In genomic region chr20:47972297-47972915, GRCh38 we compare ENCODE assay signal across 8 cellular contexts.
DNase-seq lines count a peak whose midpoint lies in the region; FAIRE-seq and TF ChIP-seq lines count a peak whose summit lies in the region.
"Not testable (repeated sequence)": the region's sequence is repeated elsewhere in the genome, so short reads cannot be mapped to it uniquely, and the experiment has no call there.

No MANE protein-coding gene starts in this region.

- H2BK5ac ChIP-seq in H9 (ENCODE audit: insufficient read length, low read length) = not testable (repeated sequence)
- H2BK5ac ChIP-seq in H1 (ENCODE audit: low read depth, low read length) = peak overlapping the region; percentile 75; the same call in 1 of the 2 replicates

- not testable (repeated sequence) for TF ChIP-seq POLR2A in H1 (IDR thresholded peaks at IDR 0.05; ENCODE audit: control extremely low read depth in 1 of 2, low read depth in 2 of 2, low read length in 2 of 2)

- not testable (repeated sequence) for H3K14ac ChIP-seq in H9 (ENCODE audit: insufficient read depth, low read length); H1 (ENCODE audit: insufficient read length)

- not testable (repeated sequence) for H2BK20ac ChIP-seq in H9 (ENCODE audit: low read depth, low read length, poor library complexity, severe bottlenecking); H1 (ENCODE audit: low read length)

- H3K23ac ChIP-seq in H9 (ENCODE audit: insufficient read length, low read depth, low read length); H1 (ENCODE audit: insufficient read length): not testable (repeated sequence)

- H3K9me3 Mint-ChIP-seq in H9 = not testable (repeated sequence)

- H3K23me2 ChIP-seq in H9 (ENCODE audit: insufficient read length, low read depth, low read length, poor library complexity, severe bottlenecking); H1 (ENCODE audit: low read depth, low read length): not testable (repeated sequence)

- H3K56ac ChIP-seq in H9 (ENCODE audit: insufficient read length, low read depth, low read length); H1 (replicated peaks; ENCODE audit: insufficient read length, low read depth, low read length): not testable (repeated sequence)

- no CpG with 5 or more reads among the region's 26 CpGs for WGBS in H9 (ENCODE audit: extremely low coverage, insufficient read length, low lambda C conversion rate)
- 56% methylated on average over 26 of the region's 26 CpGs; no CpG with 5 or more reads in 1 of the 2 experiments for WGBS in H1 (ENCODE audit: extremely low coverage in 1 of 2, insufficient coverage in 1 of 2, insufficient read length in 1 of 2, insufficient replicate concordance in 2 of 2, low coverage in 1 of 2, low lambda C conversion rate in 2 of 2, missing lambda C conversion rate in 1 of 2), 2 experiments
- WGBS in hepatocyte (ENCODE audit: low lambda C conversion rate, missing lambda C conversion rate) = 50% methylated on average over 26 of the region's 26 CpGs

- POLR2A ChIA-PET in H1 (lab: Charles Lee; ENCODE audit: partially characterized antibody) = not testable (repeated sequence)

- TF ChIP-seq RAD21 in H1 (IDR thresholded peaks at IDR 0.05 in 1 of 2, conservative IDR thresholded peaks at IDR 0.05 in 1 of 2; ENCODE audit: low read depth in 2 of 2, low read length in 2 of 2) = peak; percentile 54 to 58

- not testable (repeated sequence) for H3K9me2 ChIP-seq in hepatocyte (replicated peaks; ENCODE audit: insufficient read depth)

- H4K20me1 ChIP-seq in H9 (ENCODE audit: control insufficient read depth, insufficient read depth, insufficient read length); H1 (replicated peaks in 1 of 2; ENCODE audit: control insufficient read depth in 1 of 2, insufficient read depth in 2 of 2, low read length in 2 of 2); hepatocyte (ENCODE audit: insufficient read depth, poor library complexity, severe bottlenecking): not testable (repeated sequence)

- CTCF ChIA-PET in H1 (lab: Charles Lee; ENCODE audit: partially characterized antibody) = interaction anchor here (0.6 to 1.8 kb wide), 5 partner anchors 17 to 648 kb away, joined by 3 to 6 read pairs (median 3); no protein-coding TSS in a partner anchor

- H4K5ac ChIP-seq in H9 (ENCODE audit: insufficient read length, low read depth, low read length); H1 (ENCODE audit: insufficient read length, low read depth, low read length): not testable (repeated sequence)

- TF ChIP-seq EP300 in H1 (IDR thresholded peaks at IDR 0.05; ENCODE audit: borderline replicate concordance in 1 of 2, low read depth in 2 of 2, low read length in 2 of 2) = not testable (repeated sequence)

- H3K27me3 Mint-ChIP-seq in H9 (ENCODE audit: low read depth) = not testable (repeated sequence)

- H3K4me3 ChIP-seq in H1 (ENCODE audit: extremely low read depth in 1 of 4, insufficient read depth in 2 of 4, low read depth in 3 of 4, low read length in 4 of 4); hepatocyte: not testable (repeated sequence)
- peak overlapping the region in 1 of 3 donors; percentile 2 for H3K4me3 ChIP-seq in skeletal muscle tissue (ENCODE audit: low read length in 3 of 3)

- DNase-seq in AG09319 (ENCODE audit: extremely low read depth, low read depth) = not testable (repeated sequence)
- peak; percentile 65 for DNase-seq in H9
- DNase-seq in NCI-H226 = peak; percentile 6
- peak in 1 of 2 experiments; percentile 57 for DNase-seq in H1 (ENCODE audit: low read depth in 1 of 2, low spot score in 2 of 2)
- DNase-seq in hepatocyte (ENCODE audit: low spot score) = peak; percentile 53
- peak; percentile 37 for DNase-seq in midbrain (lab: John Stamatoyannopoulos, UW)

- H3K9me3 ChIP-seq in H9 (ENCODE audit: control insufficient read depth, low read depth, low read length); H1 (ENCODE audit: insufficient read depth in 2 of 2, low read depth in 1 of 2, low read length in 1 of 2); hepatocyte (ENCODE audit: low read depth); skeletal muscle tissue (ENCODE audit: control insufficient read depth in 3 of 3, low read length in 3 of 3): not testable (repeated sequence)

- not testable (repeated sequence) for H2BK15ac ChIP-seq in H9 (ENCODE audit: low read depth, low read length); H1 (ENCODE audit: low read length)

- H3K4me1 Mint-ChIP-seq in H9 = peaks cover 49 to 53% of the 10 kb centered on the region in 2 experiments

- not testable (repeated sequence) for FAIRE-seq in H1 (lab: Jason Lieb, UNC)

- peak; percentile 10 for TF ChIP-seq CTCF in AG09319 (IDR thresholded peaks at IDR 0.05; ENCODE audit: low read depth, low read length)
- TF ChIP-seq CTCF in H9 (conservative IDR thresholded peaks at IDR 0.05) = peak; percentile 55; the same call in 2 of the 3 replicates
- peak; percentile 38; the same call in 1 of the 2 replicates for TF ChIP-seq CTCF in VCaP (conservative IDR thresholded peaks at IDR 0.05)
- peak; percentile 18 to 51 (median 44); a peak in 2 of 4 replicates for TF ChIP-seq CTCF in H1 (IDR thresholded peaks at IDR 0.05; ENCODE audit: control extremely low read depth in 1 of 3, insufficient read depth in 1 of 3, low read depth in 1 of 3, low read length in 3 of 3)
- peak; percentile 45 for TF ChIP-seq CTCF in hepatocyte (IDR thresholded peaks at IDR 0.05; ENCODE audit: poor library complexity)

- H3K4me2 ChIP-seq in H9 (ENCODE audit: insufficient read depth, insufficient read length, low read length) = not testable (repeated sequence)
- H3K4me2 ChIP-seq in H1 (ENCODE audit: insufficient read depth in 1 of 2, low read depth in 2 of 2, low read length in 2 of 2) = peak overlapping the region in 1 of 2 experiments; percentile 5; a peak in 2 of 4 replicates
- H3K4me2 ChIP-seq in hepatocyte = peak overlapping the region; percentile 49

- H4K91ac ChIP-seq in H9 (ENCODE audit: insufficient read length, low read depth, low read length); H1 (replicated peaks; ENCODE audit: insufficient read length, low read length): not testable (repeated sequence)

- H4K8ac ChIP-seq in H9 (replicated peaks; ENCODE audit: insufficient read length, low read depth, low read length) = not testable (repeated sequence)
- peak overlapping the region; percentile 41; the same call in 1 of the 2 replicates for H4K8ac ChIP-seq in H1 (ENCODE audit: extremely low read depth, insufficient read depth, low read length)

- peak overlapping the region; percentile 23 for H2BK12ac ChIP-seq in H9 (ENCODE audit: insufficient read length, low read depth, low read length)
- H2BK12ac ChIP-seq in H1 (ENCODE audit: low read depth, low read length) = peak overlapping the region; percentile 90

- not testable (repeated sequence) for H3K4ac ChIP-seq in H9 (ENCODE audit: low read depth, low read length); H1 (replicated peaks; ENCODE audit: insufficient read length, low read depth, low read length)

- peaks cover 11% of the 10 kb centered on the region; the same call in 1 of the 2 replicates for H3K4me1 ChIP-seq in H9 (ENCODE audit: insufficient read depth, low read length)
- H3K4me1 ChIP-seq in H1 (replicated peaks in 1 of 4; ENCODE audit: control insufficient read depth in 3 of 4, insufficient read depth in 4 of 4, low read length in 3 of 4) = peaks cover 7 to 18% (median 11%) of the 10 kb centered on the region in 4 experiments
- H3K4me1 ChIP-seq in hepatocyte (ENCODE audit: insufficient read depth); skeletal muscle tissue (ENCODE audit: control insufficient read depth in 3 of 3, insufficient read depth in 3 of 3, low read length in 3 of 3): not testable (repeated sequence)

- peak overlapping the region in 1 of 2 experiments; percentile 30; a peak in 3 of 5 replicates for H3K4me3 Mint-ChIP-seq in H9

- not testable (repeated sequence) for H2AK5ac ChIP-seq in H9 (ENCODE audit: insufficient read length, low read length)
- H2AK5ac ChIP-seq in H1 (ENCODE audit: low read depth, low read length) = peak overlapping the region; percentile 48; the same call in 1 of the 2 replicates

- H3K79me1 ChIP-seq in H9 (ENCODE audit: insufficient read depth, low read depth, low read length, poor library complexity, severe bottlenecking); H1 (ENCODE audit: low read depth, low read length): not testable (repeated sequence)

- H3K27me3 ChIP-seq in H9 (ENCODE audit: insufficient read depth, low read length); H1 (replicated peaks in 1 of 4; ENCODE audit: control insufficient read depth in 3 of 4, extremely low read depth in 1 of 4, insufficient read depth in 3 of 4, low read length in 3 of 4); hepatocyte: not testable (repeated sequence)
- H3K27me3 ChIP-seq in skeletal muscle tissue (ENCODE audit: control insufficient read depth in 3 of 3, insufficient read depth in 3 of 3, low read length in 3 of 3) = peaks cover 11 to 26% (median 14%) of the 10 kb centered on the region in 3 donors

- not testable (repeated sequence) for H2BK120ac ChIP-seq in H9 (ENCODE audit: low read depth, low read length, poor library complexity, severe bottlenecking)
- H2BK120ac ChIP-seq in H1 (replicated peaks; ENCODE audit: low read depth, low read length) = peak overlapping the region; percentile 78

- not testable (repeated sequence) for H3K79me2 ChIP-seq in H9 (ENCODE audit: insufficient read depth, low read length); H1 (ENCODE audit: control insufficient read depth in 1 of 2, insufficient read depth in 2 of 2, low read length in 2 of 2); hepatocyte

- peak overlapping the region in 2 of 3 experiments; percentile 50 to 59; a peak in 2 of 7 replicates for H3K27ac Mint-ChIP-seq in H9

- H3K18ac ChIP-seq in H9 (ENCODE audit: insufficient read length, low read depth, low read length) = peak overlapping the region; percentile 59
- not testable (repeated sequence) for H3K18ac ChIP-seq in H1 (ENCODE audit: extremely low read depth, low read length)

- H2AFZ ChIP-seq in H9 (ENCODE audit: low read length) (peak overlapping the region; percentile 34), hepatocyte (peak overlapping the region; percentile 2)
- not testable (repeated sequence) for H2AFZ ChIP-seq in H1 (ENCODE audit: low read length)

- not testable (repeated sequence) for H3K36me3 ChIP-seq in H1 (ENCODE audit: control insufficient read depth in 2 of 4, insufficient read depth in 4 of 4, low read length in 3 of 4); hepatocyte (replicated peaks; ENCODE audit: insufficient read depth, low read depth); skeletal muscle tissue (ENCODE audit: control insufficient read depth in 3 of 3, insufficient read depth in 3 of 3, low read length in 3 of 3)

- not testable (repeated sequence) for H3K9ac ChIP-seq in H9 (ENCODE audit: extremely low read depth, insufficient read length, low read length); H1 (replicated peaks in 1 of 4; ENCODE audit: extremely low read depth in 1 of 4, low read depth in 3 of 4, low read length in 3 of 4)
- peak overlapping the region in 1 of 3 donors; percentile 8 for H3K9ac ChIP-seq in skeletal muscle tissue (ENCODE audit: low read depth in 1 of 3, low read length in 3 of 3)

- not testable (repeated sequence) for H3T11ph ChIP-seq in H9 (ENCODE audit: low read length)

- H3K36me3 Mint-ChIP-seq in H9 (ENCODE audit: insufficient read depth in 1 of 3, low read depth in 3 of 3) = not testable (repeated sequence)

- not testable (repeated sequence) for H3K27ac ChIP-seq in H9 (ENCODE audit: insufficient read length, low read depth, low read length); VCaP; H1 (ENCODE audit: low read depth, low read length); hepatocyte
- peak overlapping the region; percentile 36 for H3K27ac ChIP-seq in skeletal muscle tissue (ENCODE audit: low read depth, low read length)
